ENCODE assay signal across 13 cellular contexts in the genomic region with DNA sequence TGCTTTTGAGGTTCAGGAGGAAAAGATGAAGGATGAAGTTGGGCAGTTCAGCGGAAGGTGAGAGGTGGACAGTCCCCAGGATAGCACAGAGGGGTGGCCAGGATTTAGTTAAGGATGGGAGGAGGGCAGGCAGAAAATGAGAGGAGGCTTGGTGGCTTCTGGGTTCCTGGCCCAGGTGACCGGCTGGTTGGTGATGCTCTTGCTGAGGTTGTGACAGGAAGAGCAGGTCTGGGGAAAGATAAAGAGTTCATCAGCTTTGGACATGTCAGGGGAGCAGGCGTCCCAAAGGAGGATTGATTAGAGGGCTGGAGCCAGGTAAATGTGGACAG. TPM values are rescaled to one million over a fixed set of nuclear protein-coding genes. Genes with fewer than 3 reads are reported as not detected.
A peak's percentile ranks its signal among the peaks of the same experiment; 100 is the strongest.
DNase-seq lines count a peak whose midpoint lies in the region; ATAC-seq and TF ChIP-seq lines count a peak whose summit lies in the region.
"Had no signal": no experiment of that assay in that cellular context is flagged by ENCODE, and none has a peak within 500 bp of the region (broad histone marks: within the 10 kb centered on the region; RNA-seq: fewer than 3 reads in every experiment).

No MANE protein-coding gene starts in this region.

- CTCF ChIA-PET in PC-9 (lab: Charles Lee), result no interaction called here
- CTCF ChIA-PET in SK-N-SH (lab: Yijun Ruan, JAX), result interaction anchor here (2.1 kb wide), 1 partner anchor 116 kb away, joined by 6 read pairs; no protein-coding TSS in a partner anchor

- H3K4me1 ChIP-seq in BLaER1 treated with 17β-estradiol and CSF1 and Interleukin-3, amounts not matched to agents 10 nM and 100 nM, result peaks cover 40 to 97% (median 70%) of the 10 kb centered on the region in 10 experiments
- H3K4me1 ChIP-seq in PC-9 (replicated peaks; ENCODE audit: insufficient read depth) (peaks cover 89% of the 10 kb centered on the region), transverse colon (peaks cover 5 to 43% (median 13%) of the 10 kb centered on the region in 4 donors), SK-N-SH (ENCODE audit: control insufficient read depth in 1 of 2, insufficient read depth in 2 of 2, low read depth in 1 of 2, low read length in 1 of 2) (peaks cover 0 to 11% of the 10 kb centered on the region in 2 experiments; a peak in 3 of 4 replicates), hepatocyte (ENCODE audit: insufficient read depth) (peaks cover 7% of the 10 kb centered on the region)

- H3K36me3 ChIP-seq in BLaER1 treated with 17β-estradiol and CSF1 and Interleukin-3, amounts not matched to agents 10 nM and 100 nM, result no peaks in the 10 kb centered on the region
- H3K36me3 ChIP-seq in PC-9 (ENCODE audit: low read depth) (no peaks in the 10 kb centered on the region), transverse colon (no peaks in the 10 kb centered on the region), SK-N-SH (replicated peaks in 1 of 2; ENCODE audit: control insufficient read depth in 1 of 2, insufficient read depth in 2 of 2, low read length in 1 of 2) (no peaks in the 10 kb centered on the region), hepatocyte (replicated peaks; ENCODE audit: insufficient read depth, low read depth) (no peaks in the 10 kb centered on the region)
- H3K36me3 ChIP-seq: SJSA1 had no signal

- H3K27ac Mint-ChIP-seq in memory B cell, result peak overlapping the region; percentile 85
- peak overlapping the region; percentile 26 for H3K27ac Mint-ChIP-seq in stimulated activated effector memory CD8-positive, alpha-beta T cell treated with anti-CD3 and anti-CD28 coated beads, Interleukin-12 subunit alpha, Interleukin-12 subunit beta, amount 100 ng/mL, for 72 hours
- H3K27ac Mint-ChIP-seq: CD8-positive, alpha-beta T cell had no signal

- H3K9me2 ChIP-seq in PC-9 (ENCODE audit: insufficient read depth), result no peaks in the 10 kb centered on the region
- H3K9me2 ChIP-seq in SK-N-SH, result no peaks in the 10 kb centered on the region
- H3K9me2 ChIP-seq in hepatocyte (replicated peaks; ENCODE audit: insufficient read depth), result no peaks in the 10 kb centered on the region

- H2AFZ ChIP-seq in PC-9 (no peak overlapping the region), SK-N-SH (ENCODE audit: low read depth) (no peak overlapping the region), hepatocyte (no peak overlapping the region)

- H3K27me3 Mint-ChIP-seq in memory B cell, result no peaks in the 10 kb centered on the region

- H3K9ac ChIP-seq in BLaER1 treated with 17β-estradiol and CSF1 and Interleukin-3, amounts not matched to agents 10 nM and 100 nM, result no peak overlapping the region
- H3K9ac ChIP-seq in SK-N-SH, result no peak overlapping the region
- H3K9ac ChIP-seq: KMS-11 had no signal

- intact Hi-C loops in PC-9 (cut with micrococcal nuclease; ENCODE audit: unreplicated experiment) (no loop called here), transverse colon (cut with DNase I; ENCODE audit: low total_unique reads) (loop anchor here (10.0 kb wide), 1 partner anchor 94 kb away; no protein-coding TSS in a partner anchor)

- no peak overlapping the region for H3K4me3 Mint-ChIP-seq in memory B cell
- no peak overlapping the region for H3K4me3 Mint-ChIP-seq in stimulated activated effector memory CD8-positive, alpha-beta T cell treated with anti-CD3 and anti-CD28 coated beads, Interleukin-12 subunit alpha, Interleukin-12 subunit beta, amount 100 ng/mL, for 72 hours
- H3K4me3 Mint-ChIP-seq: CD8-positive, alpha-beta T cell had no signal

- H3K4me3 ChIP-seq in BLaER1 treated with 17β-estradiol and CSF1 and Interleukin-3, amounts not matched to agents 10 nM and 100 nM, result no peak overlapping the region
- H3K4me3 ChIP-seq in PC-9, result no peak overlapping the region
- H3K4me3 ChIP-seq in transverse colon, result no peak overlapping the region
- no peak overlapping the region for H3K4me3 ChIP-seq in SK-N-SH (ENCODE audit: low read depth in 2 of 2, low read length in 1 of 2)
- H3K4me3 ChIP-seq in hepatocyte, result no peak overlapping the region
- H3K4me3 ChIP-seq: SJSA1 had no signal

- POLR2A ChIA-PET in PC-9 (lab: Charles Lee; ENCODE audit: unreplicated experiment) (no interaction called here), SK-N-SH (lab: Yijun Ruan, JAX) (no interaction called here)

- H3K79me2 ChIP-seq in PC-9 (ENCODE audit: low read depth) (no peaks in the 10 kb centered on the region), SK-N-SH (ENCODE audit: insufficient read depth) (no peaks in the 10 kb centered on the region), hepatocyte (no peaks in the 10 kb centered on the region)

- peak overlapping the region in 6 of 11 experiments; percentile 59 to 77 (median 73); a peak in 9 of 22 replicates for H3K27ac ChIP-seq in BLaER1 treated with 17β-estradiol and CSF1 and Interleukin-3, amounts not matched to agents 10 nM and 100 nM
- peak overlapping the region; percentile 99; the same call in 1 of the 2 replicates for H3K27ac ChIP-seq in PC-9
- no peak overlapping the region for H3K27ac ChIP-seq in transverse colon
- H3K27ac ChIP-seq in SK-N-SH (ENCODE audit: low read depth in 2 of 2, low read length in 1 of 2), result no peak overlapping the region
- no peak overlapping the region for H3K27ac ChIP-seq in hepatocyte
- H3K27ac ChIP-seq: KMS-11, SJSA1 had no signal

- ATAC-seq in memory B cell (ENCODE audit: low read depth), result no peak
- ATAC-seq in stimulated activated effector memory CD8-positive, alpha-beta T cell treated with anti-CD3 and anti-CD28 coated beads, Interleukin-12 subunit alpha, Interleukin-12 subunit beta, amount 100 ng/mL, for 72 hours, result no peak
- ATAC-seq: CD8-positive, alpha-beta T cell had no signal

- TF ChIP-seq POLR2A in transverse colon (IDR thresholded peaks at IDR 0.05), result no peak

- 67 to 93% methylated on average over 1 to 3 of the region's 3 CpGs for WGBS in transverse colon (ENCODE audit: low coverage in 1 of 2), 2 donors
- 94% methylated on average over 3 of the region's 3 CpGs for WGBS in SK-N-SH (ENCODE audit: low lambda C conversion rate)
- WGBS in hepatocyte (ENCODE audit: low lambda C conversion rate, missing lambda C conversion rate), result 93% methylated on average over 3 of the region's 3 CpGs

- no peak for DNase-seq in PC-9
- DNase-seq in memory B cell (ENCODE audit: low spot score in 2 of 2), result no peak
- DNase-seq in stimulated activated effector memory CD8-positive, alpha-beta T cell treated with anti-CD3 and anti-CD28 coated beads, Interleukin-12 subunit alpha, Interleukin-12 subunit beta, amount 100 ng/mL, for 72 hours (ENCODE audit: low spot score in 2 of 2), result no peak
- no peak for DNase-seq in transverse colon
- no peak for DNase-seq in SK-N-SH
- no peak for DNase-seq in hepatocyte (ENCODE audit: low spot score)
- DNase-seq: CD8-positive, alpha-beta T cell; NCI-H1436; NCI-H524 treated with DMSO at 0.1 percent for 48 hours had no signal

- H3K36me3 Mint-ChIP-seq in memory B cell, result no peaks in the 10 kb centered on the region
- H3K36me3 Mint-ChIP-seq in stimulated activated effector memory CD8-positive, alpha-beta T cell treated with anti-CD3 and anti-CD28 coated beads, Interleukin-12 subunit alpha, Interleukin-12 subunit beta, amount 100 ng/mL, for 72 hours, result no peaks in the 10 kb centered on the region
- H3K36me3 Mint-ChIP-seq: CD8-positive, alpha-beta T cell had no signal

- peaks cover 31% of the 10 kb centered on the region for H3K4me1 Mint-ChIP-seq in memory B cell
- no peaks in the 10 kb centered on the region for H3K4me1 Mint-ChIP-seq in stimulated activated effector memory CD8-positive, alpha-beta T cell treated with anti-CD3 and anti-CD28 coated beads, Interleukin-12 subunit alpha, Interleukin-12 subunit beta, amount 100 ng/mL, for 72 hours

- TF ChIP-seq EP300 in transverse colon (IDR thresholded peaks at IDR 0.05; ENCODE audit: low read depth), result no peak
- TF ChIP-seq EP300 in SK-N-SH (IDR thresholded peaks at IDR 0.05; ENCODE audit: borderline replicate concordance in 1 of 2, low read depth in 1 of 2, low read length in 1 of 2), result no peak

- in situ Hi-C loops in transverse colon (cut with MboI; ENCODE audit: low pct_ligation_motif_present in 1 of 4, low pct_unique_long_range_greater_than_20kb in 1 of 4, low sequenced_read_pairs in 3 of 4), result no loop called here

- no peaks in the 10 kb centered on the region for H3K9me3 ChIP-seq in BLaER1 treated with 17β-estradiol and CSF1 and Interleukin-3, amounts not matched to agents 10 nM and 100 nM (replicated peaks in 1 of 11)
- H3K9me3 ChIP-seq in PC-9 (ENCODE audit: insufficient read depth, low read depth) (no peaks in the 10 kb centered on the region), transverse colon (no peaks in the 10 kb centered on the region), SK-N-SH (no peaks in the 10 kb centered on the region), hepatocyte (ENCODE audit: low read depth) (no peaks in the 10 kb centered on the region)
- H3K9me3 ChIP-seq: SJSA1 had no signal

- no TSS peak for BruUV-seq in PC-9 (replicated peaks; lab: Mats Ljungman, UMichigan)

- peak overlapping the region in 5 of 11 experiments; percentile 88 to 93 (median 89); a peak in 11 of 22 replicates for H3K4me2 ChIP-seq in BLaER1 treated with 17β-estradiol and CSF1 and Interleukin-3, amounts not matched to agents 10 nM and 100 nM
- H3K4me2 ChIP-seq in PC-9 (peak overlapping the region; percentile 81; the same call in 1 of the 2 replicates), SK-N-SH (no peak overlapping the region), hepatocyte (no peak overlapping the region)
- H3K4me2 ChIP-seq: KMS-11 had no signal

- TF ChIP-seq CTCF in PC-9 (conservative IDR thresholded peaks at IDR 0.05) (no peak), transverse colon (IDR thresholded peaks at IDR 0.05) (no peak), SK-N-SH (IDR thresholded peaks at IDR 0.05) (no peak), hepatocyte (IDR thresholded peaks at IDR 0.05; ENCODE audit: poor library complexity) (no peak)

- TF ChIP-seq RAD21 in SK-N-SH (IDR thresholded peaks at IDR 0.05; ENCODE audit: low read length), result no peak

- no peaks in the 10 kb centered on the region for H3K27me3 ChIP-seq in BLaER1 treated with 17β-estradiol and CSF1 and Interleukin-3, amounts not matched to agents 10 nM and 100 nM
- H3K27me3 ChIP-seq in PC-9 (ENCODE audit: insufficient read depth, low read depth) (no peaks in the 10 kb centered on the region), transverse colon (no peaks in the 10 kb centered on the region), SK-N-SH (ENCODE audit: insufficient read depth) (no peaks in the 10 kb centered on the region), hepatocyte (no peaks in the 10 kb centered on the region)
- H3K27me3 ChIP-seq: SJSA1 had no signal

- H3K9me3 Mint-ChIP-seq in memory B cell, result no peaks in the 10 kb centered on the region
- H3K9me3 Mint-ChIP-seq in stimulated activated effector memory CD8-positive, alpha-beta T cell treated with anti-CD3 and anti-CD28 coated beads, Interleukin-12 subunit alpha, Interleukin-12 subunit beta, amount 100 ng/mL, for 72 hours, result no peaks in the 10 kb centered on the region
- H3K9me3 Mint-ChIP-seq: CD8-positive, alpha-beta T cell had no signal

- H3F3A ChIP-seq in PC-9 (ENCODE audit: insufficient read depth, low read depth), result peaks cover 62% of the 10 kb centered on the region
- H3F3A ChIP-seq in SK-N-SH (replicated peaks; ENCODE audit: insufficient read depth), result peaks cover 10% of the 10 kb centered on the region

- H4K20me1 ChIP-seq in BLaER1 treated with 17β-estradiol and CSF1 and Interleukin-3, amounts not matched to agents 10 nM and 100 nM, result no peaks in the 10 kb centered on the region
- no peaks in the 10 kb centered on the region for H4K20me1 ChIP-seq in PC-9 (ENCODE audit: insufficient read depth)
- H4K20me1 ChIP-seq in SK-N-SH (ENCODE audit: insufficient read depth), result no peaks in the 10 kb centered on the region
- H4K20me1 ChIP-seq in hepatocyte (ENCODE audit: insufficient read depth, poor library complexity, severe bottlenecking), result no peaks in the 10 kb centered on the region

RNA-seq across cellular contexts. Expression of gene P2RY2, which starts 27.6 kb away (rescaled TPM):
- 19.8 and 22.5 TPM in 2 replicates for total RNA-seq in PC-9 (2021)
- total RNA-seq in transverse colon, result 10 to 100 TPM in 3 of 4 donors, 1 to 10 TPM in 1; 8.6 to 21.4 (median 12.6) TPM
- 0.12 and 0.13 TPM in 2 replicates for polyA plus RNA-seq in SK-N-SH (2012; rRNA removed)
- 0.05 and 0.07 TPM in 2 replicates for polyA plus RNA-seq in SK-N-SH (2012; cell fraction: cytosol; rRNA removed)
- 0.02 and 0.14 TPM in 2 replicates for polyA plus RNA-seq in SK-N-SH (2012; cell fraction: nucleus; rRNA removed)
- 6.3 and 6.7 TPM in 2 replicates for total RNA-seq in hepatocyte
- polyA plus RNA-seq in hepatocyte, result 1.8 and 2.5 TPM in 2 replicates
- total RNA-seq: CD8-positive, alpha-beta T cell; H4; SJSA1 had no signal

RNA-seq across cellular contexts. Expression of gene FCHSD2, which starts 48.4 kb away (rescaled TPM):
- total RNA-seq in PC-9 (2021) (20.5 and 22.6 TPM in 2 replicates), transverse colon (10 to 100 TPM in 3 of 4 donors, 1 to 10 TPM in 1; 9.1 to 15.9 (median 15.0) TPM), hepatocyte (13.1 and 14.2 TPM in 2 replicates)
- polyA plus RNA-seq in SK-N-SH (2012; rRNA removed) (10.4 and 12.7 TPM in 2 replicates), hepatocyte (9.1 and 11.0 TPM in 2 replicates)
- polyA plus RNA-seq in SK-N-SH (2012; cell fraction: cytosol; rRNA removed), result 13.0 and 13.2 TPM in 2 replicates
- polyA plus RNA-seq in SK-N-SH (2012; cell fraction: nucleus; rRNA removed), result 11.8 and 20.3 TPM in 2 replicates

Comparison
In these comparisons a context has a peak if more than half of its experiments do, and no peak if none do; other contexts are left out.
1. H3K27ac ChIP-seq: peak in BLaER1 treated with 17β-estradiol and CSF1 and Interleukin-3, amounts not matched to agents 10 nM and 100 nM (6 of 11) and PC-9 (single experiment); none in transverse colon (0 of 4), SK-N-SH (0 of 2) and hepatocyte (single experiment).